Comparison of ENCODE assay signal across 2 cellular contexts in the genomic region with DNA sequence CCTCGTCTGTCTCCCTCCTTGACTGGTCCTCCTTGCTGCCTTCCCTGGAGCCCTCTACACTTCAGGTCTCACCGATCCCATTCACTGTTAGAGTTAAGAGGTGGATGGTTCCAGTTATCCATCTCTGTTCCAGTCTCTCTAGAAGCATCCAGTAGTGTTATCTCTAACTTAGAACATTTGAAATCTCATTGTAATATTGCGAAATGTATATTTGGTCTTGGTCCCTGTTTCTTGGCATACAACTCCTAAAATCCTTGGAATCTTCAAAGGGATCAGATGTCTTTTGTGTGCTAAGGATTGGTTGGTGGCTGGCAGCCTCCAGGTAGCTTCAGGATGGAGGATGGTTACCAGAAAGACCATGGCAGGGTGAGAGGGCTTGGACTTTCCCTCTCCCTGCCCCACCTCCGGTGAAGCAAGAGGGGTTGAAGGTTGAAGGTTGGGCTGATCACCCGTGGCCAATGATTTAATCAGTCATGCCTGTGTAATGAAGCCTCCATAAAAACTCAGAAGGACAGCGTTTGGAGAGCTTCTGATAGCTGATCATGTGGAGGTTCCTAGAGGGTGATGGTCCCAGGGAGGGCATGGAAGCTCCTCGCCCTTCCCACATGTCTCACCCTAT.
TF ChIP-seq lines count a peak whose summit lies in the region.

No MANE protein-coding gene starts in this region.

TF ChIP-seq in liver, 16 proteins besides CTCF, POLR2A, EP300 and RAD21 (continued from another document):
- TF ChIP-seq, protein P1, sequence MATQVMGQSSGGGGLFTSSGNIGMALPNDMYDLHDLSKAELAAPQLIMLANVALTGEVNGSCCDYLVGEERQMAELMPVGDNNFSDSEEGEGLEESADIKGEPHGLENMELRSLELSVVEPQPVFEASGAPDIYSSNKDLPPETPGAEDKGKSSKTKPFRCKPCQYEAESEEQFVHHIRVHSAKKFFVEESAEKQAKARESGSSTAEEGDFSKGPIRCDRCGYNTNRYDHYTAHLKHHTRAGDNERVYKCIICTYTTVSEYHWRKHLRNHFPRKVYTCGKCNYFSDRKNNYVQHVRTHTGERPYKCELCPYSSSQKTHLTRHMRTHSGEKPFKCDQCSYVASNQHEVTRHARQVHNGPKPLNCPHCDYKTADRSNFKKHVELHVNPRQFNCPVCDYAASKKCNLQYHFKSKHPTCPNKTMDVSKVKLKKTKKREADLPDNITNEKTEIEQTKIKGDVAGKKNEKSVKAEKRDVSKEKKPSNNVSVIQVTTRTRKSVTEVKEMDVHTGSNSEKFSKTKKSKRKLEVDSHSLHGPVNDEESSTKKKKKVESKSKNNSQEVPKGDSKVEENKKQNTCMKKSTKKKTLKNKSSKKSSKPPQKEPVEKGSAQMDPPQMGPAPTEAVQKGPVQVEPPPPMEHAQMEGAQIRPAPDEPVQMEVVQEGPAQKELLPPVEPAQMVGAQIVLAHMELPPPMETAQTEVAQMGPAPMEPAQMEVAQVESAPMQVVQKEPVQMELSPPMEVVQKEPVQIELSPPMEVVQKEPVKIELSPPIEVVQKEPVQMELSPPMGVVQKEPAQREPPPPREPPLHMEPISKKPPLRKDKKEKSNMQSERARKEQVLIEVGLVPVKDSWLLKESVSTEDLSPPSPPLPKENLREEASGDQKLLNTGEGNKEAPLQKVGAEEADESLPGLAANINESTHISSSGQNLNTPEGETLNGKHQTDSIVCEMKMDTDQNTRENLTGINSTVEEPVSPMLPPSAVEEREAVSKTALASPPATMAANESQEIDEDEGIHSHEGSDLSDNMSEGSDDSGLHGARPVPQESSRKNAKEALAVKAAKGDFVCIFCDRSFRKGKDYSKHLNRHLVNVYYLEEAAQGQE (IDR thresholded peaks at IDR 0.05): peak; percentile 58
- TF ChIP-seq EGR1 (IDR thresholded peaks at IDR 0.05; ENCODE audit: low read depth in 2 of 2): peak; percentile 20 to 47
- no peak for TF ChIP-seq GABPA (IDR thresholded peaks at IDR 0.05 in 1 of 2, conservative IDR thresholded peaks at IDR 0.05 in 1 of 2)
- TF ChIP-seq TAF1 (conservative IDR thresholded peaks at IDR 0.05): no peak
- TF ChIP-seq, protein P2, sequence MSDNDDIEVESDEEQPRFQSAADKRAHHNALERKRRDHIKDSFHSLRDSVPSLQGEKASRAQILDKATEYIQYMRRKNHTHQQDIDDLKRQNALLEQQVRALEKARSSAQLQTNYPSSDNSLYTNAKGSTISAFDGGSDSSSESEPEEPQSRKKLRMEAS (IDR thresholded peaks at IDR 0.05): peak; percentile 81
- peak; percentile 37 to 78 for TF ChIP-seq JUND (IDR thresholded peaks at IDR 0.05)
- TF ChIP-seq FOXA1 (IDR thresholded peaks at IDR 0.05): peak; percentile 18
- peak; percentile 92 for TF ChIP-seq SP1 (IDR thresholded peaks at IDR 0.05)
- TF ChIP-seq FOXA2 (IDR thresholded peaks at IDR 0.05): no peak
- TF ChIP-seq NR2F2 (IDR thresholded peaks at IDR 0.05): peak; percentile 70
- TF ChIP-seq, protein P3, sequence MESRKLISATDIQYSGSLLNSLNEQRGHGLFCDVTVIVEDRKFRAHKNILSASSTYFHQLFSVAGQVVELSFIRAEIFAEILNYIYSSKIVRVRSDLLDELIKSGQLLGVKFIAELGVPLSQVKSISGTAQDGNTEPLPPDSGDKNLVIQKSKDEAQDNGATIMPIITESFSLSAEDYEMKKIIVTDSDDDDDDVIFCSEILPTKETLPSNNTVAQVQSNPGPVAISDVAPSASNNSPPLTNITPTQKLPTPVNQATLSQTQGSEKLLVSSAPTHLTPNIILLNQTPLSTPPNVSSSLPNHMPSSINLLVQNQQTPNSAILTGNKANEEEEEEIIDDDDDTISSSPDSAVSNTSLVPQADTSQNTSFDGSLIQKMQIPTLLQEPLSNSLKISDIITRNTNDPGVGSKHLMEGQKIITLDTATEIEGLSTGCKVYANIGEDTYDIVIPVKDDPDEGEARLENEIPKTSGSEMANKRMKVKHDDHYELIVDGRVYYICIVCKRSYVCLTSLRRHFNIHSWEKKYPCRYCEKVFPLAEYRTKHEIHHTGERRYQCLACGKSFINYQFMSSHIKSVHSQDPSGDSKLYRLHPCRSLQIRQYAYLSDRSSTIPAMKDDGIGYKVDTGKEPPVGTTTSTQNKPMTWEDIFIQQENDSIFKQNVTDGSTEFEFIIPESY (IDR thresholded peaks at IDR 0.05): peak; percentile 68
- TF ChIP-seq, protein P4, sequence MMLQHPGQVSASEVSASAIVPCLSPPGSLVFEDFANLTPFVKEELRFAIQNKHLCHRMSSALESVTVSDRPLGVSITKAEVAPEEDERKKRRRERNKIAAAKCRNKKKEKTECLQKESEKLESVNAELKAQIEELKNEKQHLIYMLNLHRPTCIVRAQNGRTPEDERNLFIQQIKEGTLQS (IDR thresholded peaks at IDR 0.05): peak; percentile 66
- TF ChIP-seq HNF4G (IDR thresholded peaks at IDR 0.05): peak; percentile 86
- TF ChIP-seq RXRA (IDR thresholded peaks at IDR 0.05): peak; percentile 92 to 94
- peak; percentile 91 for TF ChIP-seq YY1 (IDR thresholded peaks at IDR 0.05)

TF ChIP-seq in GM23338, 12 proteins besides CTCF, POLR2A, EP300 and RAD21 (continued from another document):
- TF ChIP-seq, protein P1 (IDR thresholded peaks at IDR 0.05; ENCODE audit: unreplicated experiment): no peak
